Comparison of ENCODE assay signal across 1 cellular context in the genomic region with DNA sequence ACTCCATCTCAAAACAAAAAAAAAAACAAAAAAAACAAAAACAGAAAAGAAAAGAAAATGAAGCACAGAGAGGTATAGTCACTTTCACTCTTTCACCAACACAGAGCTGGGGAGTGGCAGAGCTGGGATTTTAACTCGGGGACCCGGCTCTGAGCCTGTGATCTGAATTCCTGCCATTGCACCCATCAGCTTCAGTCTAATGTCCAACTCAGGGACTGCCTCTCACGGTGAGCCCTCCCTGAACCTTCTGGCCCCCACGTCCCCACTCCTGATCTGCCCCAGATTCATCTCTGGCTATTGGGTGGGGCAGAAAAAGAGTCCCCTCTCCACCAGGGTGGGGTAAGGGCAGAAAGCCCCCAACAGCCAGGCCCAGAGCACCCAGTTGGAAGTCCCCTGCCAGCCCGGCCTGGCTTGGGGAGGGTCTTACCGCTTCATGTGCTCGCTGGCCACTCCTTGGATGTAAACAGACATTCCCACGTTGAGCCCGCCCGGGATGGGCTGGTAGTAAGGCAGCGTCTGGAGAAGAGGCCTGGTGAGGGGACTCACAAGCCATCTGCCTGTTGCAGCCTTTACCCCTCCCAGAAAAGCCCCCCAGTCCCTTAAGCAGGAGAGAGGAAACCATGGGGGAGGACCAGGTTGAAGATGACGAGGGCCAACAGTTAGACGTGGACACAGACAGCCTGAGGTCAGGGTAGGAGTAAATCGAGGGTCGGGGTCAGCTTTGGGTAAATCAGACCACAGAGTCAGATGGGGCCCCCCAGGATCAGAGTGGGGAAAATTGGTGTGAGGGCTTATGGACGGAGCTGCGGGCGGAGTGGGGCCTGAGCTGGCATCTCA.
TF ChIP-seq lines count a peak whose summit lies in the region.

No MANE protein-coding gene starts in this region.

TF ChIP-seq in SK-N-SH, 30 proteins besides CTCF, POLR2A, EP300 and RAD21 (continued from another document):
- TF ChIP-seq NFIC (IDR thresholded peaks at IDR 0.05; ENCODE audit: borderline replicate concordance) (no peak), MXI1 (IDR thresholded peaks at IDR 0.05; ENCODE audit: low read depth, low read length) (no peak), FOXJ3 (CRISPR knock-in tag; IDR thresholded peaks at IDR 0.05) (no peak), YY1 (IDR thresholded peaks at IDR 0.05; ENCODE audit: low read depth) (no peak), JUND (IDR thresholded peaks at IDR 0.05) (no peak), FOSL2 (IDR thresholded peaks at IDR 0.05; ENCODE audit: borderline replicate concordance, low read depth) (no peak), MEF2A (IDR thresholded peaks at IDR 0.05; ENCODE audit: borderline replicate concordance, low read depth) (no peak), SIN3A (IDR thresholded peaks at IDR 0.05; ENCODE audit: borderline replicate concordance, low read depth, low read length) (no peak), POLR2AphosphoS5 (IDR thresholded peaks at IDR 0.05; ENCODE audit: low read depth, low read length) (no peak), TEAD4 (IDR thresholded peaks at IDR 0.05; ENCODE audit: borderline replicate concordance, insufficient read depth) (no peak), TAF1 (IDR thresholded peaks at IDR 0.05; ENCODE audit: borderline replicate concordance, low read depth, low read length) (no peak), GABPA (IDR thresholded peaks at IDR 0.05; ENCODE audit: low read depth) (no peak)
- TF ChIP-seq, protein P1, sequence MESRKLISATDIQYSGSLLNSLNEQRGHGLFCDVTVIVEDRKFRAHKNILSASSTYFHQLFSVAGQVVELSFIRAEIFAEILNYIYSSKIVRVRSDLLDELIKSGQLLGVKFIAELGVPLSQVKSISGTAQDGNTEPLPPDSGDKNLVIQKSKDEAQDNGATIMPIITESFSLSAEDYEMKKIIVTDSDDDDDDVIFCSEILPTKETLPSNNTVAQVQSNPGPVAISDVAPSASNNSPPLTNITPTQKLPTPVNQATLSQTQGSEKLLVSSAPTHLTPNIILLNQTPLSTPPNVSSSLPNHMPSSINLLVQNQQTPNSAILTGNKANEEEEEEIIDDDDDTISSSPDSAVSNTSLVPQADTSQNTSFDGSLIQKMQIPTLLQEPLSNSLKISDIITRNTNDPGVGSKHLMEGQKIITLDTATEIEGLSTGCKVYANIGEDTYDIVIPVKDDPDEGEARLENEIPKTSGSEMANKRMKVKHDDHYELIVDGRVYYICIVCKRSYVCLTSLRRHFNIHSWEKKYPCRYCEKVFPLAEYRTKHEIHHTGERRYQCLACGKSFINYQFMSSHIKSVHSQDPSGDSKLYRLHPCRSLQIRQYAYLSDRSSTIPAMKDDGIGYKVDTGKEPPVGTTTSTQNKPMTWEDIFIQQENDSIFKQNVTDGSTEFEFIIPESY (IDR thresholded peaks at IDR 0.05; ENCODE audit: borderline replicate concordance, low read depth): no peak
- TF ChIP-seq, protein P2, sequence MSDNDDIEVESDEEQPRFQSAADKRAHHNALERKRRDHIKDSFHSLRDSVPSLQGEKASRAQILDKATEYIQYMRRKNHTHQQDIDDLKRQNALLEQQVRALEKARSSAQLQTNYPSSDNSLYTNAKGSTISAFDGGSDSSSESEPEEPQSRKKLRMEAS (IDR thresholded peaks at IDR 0.05; ENCODE audit: low read depth): no peak
- TF ChIP-seq, protein P3, sequence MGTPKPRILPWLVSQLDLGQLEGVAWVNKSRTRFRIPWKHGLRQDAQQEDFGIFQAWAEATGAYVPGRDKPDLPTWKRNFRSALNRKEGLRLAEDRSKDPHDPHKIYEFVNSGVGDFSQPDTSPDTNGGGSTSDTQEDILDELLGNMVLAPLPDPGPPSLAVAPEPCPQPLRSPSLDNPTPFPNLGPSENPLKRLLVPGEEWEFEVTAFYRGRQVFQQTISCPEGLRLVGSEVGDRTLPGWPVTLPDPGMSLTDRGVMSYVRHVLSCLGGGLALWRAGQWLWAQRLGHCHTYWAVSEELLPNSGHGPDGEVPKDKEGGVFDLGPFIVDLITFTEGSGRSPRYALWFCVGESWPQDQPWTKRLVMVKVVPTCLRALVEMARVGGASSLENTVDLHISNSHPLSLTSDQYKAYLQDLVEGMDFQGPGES (IDR thresholded peaks at IDR 0.05; ENCODE audit: low read depth, low read length): no peak
- TF ChIP-seq, protein P4, sequence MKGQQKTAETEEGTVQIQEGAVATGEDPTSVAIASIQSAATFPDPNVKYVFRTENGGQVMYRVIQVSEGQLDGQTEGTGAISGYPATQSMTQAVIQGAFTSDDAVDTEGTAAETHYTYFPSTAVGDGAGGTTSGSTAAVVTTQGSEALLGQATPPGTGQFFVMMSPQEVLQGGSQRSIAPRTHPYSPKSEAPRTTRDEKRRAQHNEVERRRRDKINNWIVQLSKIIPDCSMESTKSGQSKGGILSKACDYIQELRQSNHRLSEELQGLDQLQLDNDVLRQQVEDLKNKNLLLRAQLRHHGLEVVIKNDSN (IDR thresholded peaks at IDR 0.05; ENCODE audit: borderline replicate concordance, low read depth): no peak
